ENCODE assay signal across 22 cellular contexts in the genomic region with DNA sequence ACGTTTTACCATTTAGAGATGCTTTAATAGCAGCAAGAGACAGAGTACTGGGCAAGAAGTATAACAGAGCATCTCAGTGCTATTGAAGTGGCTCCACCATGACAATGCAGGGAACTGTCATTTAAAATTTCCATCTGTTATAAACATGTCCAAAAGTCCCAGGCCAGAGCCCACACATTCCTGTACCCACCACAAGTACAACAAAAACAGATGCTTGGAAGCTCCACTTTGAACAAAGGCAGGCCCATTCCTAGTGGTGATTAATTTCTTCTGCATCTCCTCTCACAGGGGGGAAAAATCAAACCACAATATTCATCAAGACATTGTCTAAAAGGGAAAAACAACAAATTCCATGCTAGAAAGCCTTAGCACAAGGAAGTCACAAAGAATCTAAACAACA.
DNase-seq lines count a peak whose midpoint lies in the region; ATAC-seq and TF ChIP-seq lines count a peak whose summit lies in the region.
"Had no signal": no experiment of that assay in that cellular context is flagged by ENCODE, and none has a peak within 500 bp of the region (broad histone marks: within the 10 kb centered on the region; RNA-seq: fewer than 3 reads in every experiment).

No MANE protein-coding gene starts in this region.

- H3K4me1 Mint-ChIP-seq in WTC11 (peaks cover 76% of the 10 kb centered on the region), nephron progenitor cell (peaks cover 94% of the 10 kb centered on the region)
- H3K4me1 Mint-ChIP-seq: activated T-helper 17 cell treated with anti-CD3 and anti-CD28 coated beads, Interleukin-2, amount 50 U/mL, for 72 hours had no signal

- no peak for TF ChIP-seq CTCF in WTC11 (IDR thresholded peaks at IDR 0.05)
- no peak for TF ChIP-seq CTCF in fibroblast of the aortic adventitia (IDR thresholded peaks at IDR 0.05; ENCODE audit: insufficient read depth, low read length)
- no peak for TF ChIP-seq CTCF in nephron progenitor cell (IDR thresholded peaks at IDR 0.05)
- no peak for TF ChIP-seq CTCF in omental fat pad (IDR thresholded peaks at IDR 0.05)

- no peak overlapping the region for H3K4me3 ChIP-seq in fibroblast of the aortic adventitia (ENCODE audit: low read depth, low read length)
- H3K4me3 ChIP-seq: coronary artery, heart left ventricle, skin epidermis had no signal

- DNase-seq in EL = peak; percentile 67
- DNase-seq in WTC11 (ENCODE audit: low spot score) = no peak
- peak; percentile 40 for DNase-seq in fibroblast of the aortic adventitia (ENCODE audit: low read depth)
- no peak for DNase-seq in nephron progenitor cell
- DNase-seq in occipital lobe (lab: John Stamatoyannopoulos, UW) = no peak
- DNase-seq in omental fat pad (ENCODE audit: low spot score) = no peak
- DNase-seq: amniotic stem cell; heart left ventricle; HFFc6; islet precursor cell; midbrain; MV-4-11; NCI-H2029 treated with DMSO at 0.1 percent for 48 hours; NCI-H510A; stimulated activated CD4-positive, alpha-beta T cell treated with anti-CD3 and anti-CD28 coated beads, Interleukin-4, amount 100 ng/mL, for 1 hour; substantia nigra; T-helper 1 cell had no signal

- CTCF ChIA-PET in WTC11 (lab: Charles Lee) = interaction anchor here (0.6 kb wide), 1 partner anchor 226 kb away, joined by 3 read pairs; no protein-coding TSS in a partner anchor

- H3K27ac Mint-ChIP-seq in WTC11 = peak overlapping the region; percentile 75
- H3K27ac Mint-ChIP-seq in nephron progenitor cell = peak overlapping the region; percentile 96
- H3K27ac Mint-ChIP-seq: activated T-helper 17 cell treated with anti-CD3 and anti-CD28 coated beads, Interleukin-2, amount 50 U/mL, for 72 hours; HFFc6 had no signal

- H3K9me3 Mint-ChIP-seq in WTC11 = no peaks in the 10 kb centered on the region
- no peaks in the 10 kb centered on the region for H3K9me3 Mint-ChIP-seq in nephron progenitor cell
- H3K9me3 Mint-ChIP-seq: activated T-helper 17 cell treated with anti-CD3 and anti-CD28 coated beads, Interleukin-2, amount 50 U/mL, for 72 hours; HFFc6 had no signal

- no peak for ATAC-seq in WTC11
- no peak for ATAC-seq in HG03469 (IDR thresholded peaks at IDR 0.05; ENCODE audit: unreplicated experiment)
- ATAC-seq in GM21390 (IDR thresholded peaks at IDR 0.05; ENCODE audit: unreplicated experiment) = no peak
- ATAC-seq in omental fat pad (ENCODE audit: low FRiP score) = no peak
- ATAC-seq: activated T-helper 17 cell treated with anti-CD3 and anti-CD28 coated beads, Interleukin-2, amount 50 U/mL, for 72 hours; heart left ventricle had no signal

- POLR2A ChIA-PET in WTC11 (lab: Charles Lee) = no interaction called here

- no peaks in the 10 kb centered on the region for H3K36me3 Mint-ChIP-seq in WTC11
- no peaks in the 10 kb centered on the region for H3K36me3 Mint-ChIP-seq in nephron progenitor cell (ENCODE audit: low read depth)

- H3K4me3 Mint-ChIP-seq in WTC11 (no peak overlapping the region), nephron progenitor cell (no peak overlapping the region)
- H3K4me3 Mint-ChIP-seq: activated T-helper 17 cell treated with anti-CD3 and anti-CD28 coated beads, Interleukin-2, amount 50 U/mL, for 72 hours; HFFc6 had no signal

- peaks cover 12% of the 10 kb centered on the region for H3K27me3 Mint-ChIP-seq in WTC11 (ENCODE audit: low read depth)
- H3K27me3 Mint-ChIP-seq in nephron progenitor cell (ENCODE audit: low read depth, poor library complexity) = no peaks in the 10 kb centered on the region

TF ChIP-seq in WTC11, 78 proteins besides CTCF, POLR2A, EP300 and RAD21:
- TF ChIP-seq, protein P1, sequence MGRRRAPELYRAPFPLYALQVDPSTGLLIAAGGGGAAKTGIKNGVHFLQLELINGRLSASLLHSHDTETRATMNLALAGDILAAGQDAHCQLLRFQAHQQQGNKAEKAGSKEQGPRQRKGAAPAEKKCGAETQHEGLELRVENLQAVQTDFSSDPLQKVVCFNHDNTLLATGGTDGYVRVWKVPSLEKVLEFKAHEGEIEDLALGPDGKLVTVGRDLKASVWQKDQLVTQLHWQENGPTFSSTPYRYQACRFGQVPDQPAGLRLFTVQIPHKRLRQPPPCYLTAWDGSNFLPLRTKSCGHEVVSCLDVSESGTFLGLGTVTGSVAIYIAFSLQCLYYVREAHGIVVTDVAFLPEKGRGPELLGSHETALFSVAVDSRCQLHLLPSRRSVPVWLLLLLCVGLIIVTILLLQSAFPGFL (CRISPR knock-in tag; IDR thresholded peaks at IDR 0.05; ENCODE audit: borderline replicate concordance) = no peak
- TF ChIP-seq FOXP1 (CRISPR knock-in tag; IDR thresholded peaks at IDR 0.05; ENCODE audit: borderline replicate concordance) (no peak), ZNF512 (CRISPR knock-in tag; IDR thresholded peaks at IDR 0.05; ENCODE audit: borderline replicate concordance) (no peak), ETV6 (CRISPR knock-in tag; IDR thresholded peaks at IDR 0.05) (no peak), TP53 (CRISPR knock-in tag; IDR thresholded peaks at IDR 0.05) (no peak), ZNF232 (CRISPR knock-in tag; IDR thresholded peaks at IDR 0.05) (no peak), USF2 (CRISPR knock-in tag; IDR thresholded peaks at IDR 0.05) (no peak), ESRRA (CRISPR knock-in tag; IDR thresholded peaks at IDR 0.05; ENCODE audit: borderline replicate concordance) (no peak), ZNF423 (CRISPR knock-in tag; IDR thresholded peaks at IDR 0.05) (no peak), GTF2I (CRISPR knock-in tag; conservative IDR thresholded peaks at IDR 0.05) (no peak)
- TF ChIP-seq, protein P2, sequence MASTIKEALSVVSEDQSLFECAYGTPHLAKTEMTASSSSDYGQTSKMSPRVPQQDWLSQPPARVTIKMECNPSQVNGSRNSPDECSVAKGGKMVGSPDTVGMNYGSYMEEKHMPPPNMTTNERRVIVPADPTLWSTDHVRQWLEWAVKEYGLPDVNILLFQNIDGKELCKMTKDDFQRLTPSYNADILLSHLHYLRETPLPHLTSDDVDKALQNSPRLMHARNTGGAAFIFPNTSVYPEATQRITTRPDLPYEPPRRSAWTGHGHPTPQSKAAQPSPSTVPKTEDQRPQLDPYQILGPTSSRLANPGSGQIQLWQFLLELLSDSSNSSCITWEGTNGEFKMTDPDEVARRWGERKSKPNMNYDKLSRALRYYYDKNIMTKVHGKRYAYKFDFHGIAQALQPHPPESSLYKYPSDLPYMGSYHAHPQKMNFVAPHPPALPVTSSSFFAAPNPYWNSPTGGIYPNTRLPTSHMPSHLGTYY (CRISPR knock-in tag; IDR thresholded peaks at IDR 0.05) = no peak

Comparison
In these comparisons a context has a peak if more than half of its experiments do, and no peak if none do; other contexts are left out.
1. DNase-seq: peak in EL (single experiment) and fibroblast of the aortic adventitia (single experiment); none in WTC11 (single experiment), nephron progenitor cell (single experiment), occipital lobe (single experiment) and omental fat pad (single experiment).